In genomic region chr14:101463566-101464171, GRCh38 we compare ENCODE assay signal across 16 cellular contexts.
"Had no signal": no experiment of that assay in that cellular context is flagged by ENCODE, and none has a peak within 500 bp of the region (broad histone marks: within the 10 kb centered on the region; RNA-seq: fewer than 3 reads in every experiment).

No MANE protein-coding gene starts in this region.

- H3K36me3 Mint-ChIP-seq: stimulated activated effector memory CD8-positive, alpha-beta T cell treated with anti-CD3 and anti-CD28 coated beads, Interleukin-12 subunit alpha, Interleukin-12 subunit beta, amount 100 ng/mL, for 72 hours had no signal

- H3K4me3 Mint-ChIP-seq: activated CD4-positive, alpha-beta T cell treated with anti-CD3 and anti-CD28 coated beads, Interleukin-2, amount 10 ng/mL, durations not matched to agents 7 days and 5 days; stimulated activated effector memory CD8-positive, alpha-beta T cell treated with anti-CD3 and anti-CD28 coated beads, Interleukin-12 subunit alpha, Interleukin-12 subunit beta, amount 100 ng/mL, for 72 hours had no signal

- ATAC-seq: body of pancreas; psoas muscle; sciatic nerve; stimulated activated effector memory CD8-positive, alpha-beta T cell treated with anti-CD3 and anti-CD28 coated beads, Interleukin-12 subunit alpha, Interleukin-12 subunit beta, amount 100 ng/mL, for 72 hours had no signal

- H3K4me1 Mint-ChIP-seq: activated CD4-positive, alpha-beta T cell treated with anti-CD3 and anti-CD28 coated beads, Interleukin-2, amount 10 ng/mL, durations not matched to agents 7 days and 5 days; stimulated activated effector memory CD8-positive, alpha-beta T cell treated with anti-CD3 and anti-CD28 coated beads, Interleukin-12 subunit alpha, Interleukin-12 subunit beta, amount 100 ng/mL, for 72 hours had no signal

- H3K9me3 Mint-ChIP-seq: activated CD4-positive, alpha-beta T cell treated with anti-CD3 and anti-CD28 coated beads, Interleukin-2, amount 10 ng/mL, durations not matched to agents 7 days and 5 days; activated T-helper 2 cell treated with anti-CD3 and anti-CD28 coated beads, Interferon-gamma antibody, Interleukin-2, Interleukin-4, amounts not matched to agents 10 μg/mL and 5 μg/mL and 100 μg/mL, durations not matched to agents 14 hours and 24 hours and 36 hours; stimulated activated effector memory CD8-positive, alpha-beta T cell treated with anti-CD3 and anti-CD28 coated beads, Interleukin-12 subunit alpha, Interleukin-12 subunit beta, amount 100 ng/mL, for 72 hours had no signal

- H3K27ac ChIP-seq: body of pancreas, left ventricle myocardium inferior, psoas muscle, uterus had no signal

- FAIRE-seq: endometrium, frontal cortex, keratinocyte had no signal

- H3K4me1 ChIP-seq: psoas muscle had no signal

- H3K36me3 ChIP-seq: left ventricle myocardium inferior, uterus had no signal

- H3K9me3 ChIP-seq: body of pancreas, left ventricle myocardium inferior, psoas muscle, uterus had no signal

- H3K4me3 ChIP-seq: body of pancreas, left ventricle myocardium inferior, psoas muscle, smooth muscle cell, uterus had no signal

- H3K4me2 ChIP-seq: smooth muscle cell had no signal

- DNase-seq: activated CD4-positive, alpha-beta T cell treated with anti-CD3 and anti-CD28 coated beads, Interleukin-2, amount 10 ng/mL, durations not matched to agents 7 days and 5 days; activated naive CD4-positive, alpha-beta T cell treated with Interleukin-2 at 50 U/mL for 16 hours; body of pancreas; erythroblast; left ventricle myocardium inferior; mammary epithelial cell; psoas muscle; stimulated activated CD4-positive, alpha-beta T cell treated with anti-CD3 and anti-CD28 coated beads, Interleukin-4, amount 100 ng/mL, for 24 hours; uterus had no signal

- H3K27ac Mint-ChIP-seq: activated CD4-positive, alpha-beta T cell treated with anti-CD3 and anti-CD28 coated beads, Interleukin-2, amount 10 ng/mL, durations not matched to agents 7 days and 5 days; activated T-helper 2 cell treated with anti-CD3 and anti-CD28 coated beads, Interferon-gamma antibody, Interleukin-2, Interleukin-4, amounts not matched to agents 10 μg/mL and 5 μg/mL and 100 μg/mL, durations not matched to agents 14 hours and 24 hours and 36 hours; stimulated activated effector memory CD8-positive, alpha-beta T cell treated with anti-CD3 and anti-CD28 coated beads, Interleukin-12 subunit alpha, Interleukin-12 subunit beta, amount 100 ng/mL, for 72 hours had no signal
